27 cellular contexts compared by ENCODE assay signal in genomic region chr11:14242198-14242597, GRCh38.
DNase-seq lines count a peak whose midpoint lies in the region; TF ChIP-seq lines count a peak whose summit lies in the region.
"Had no signal": no experiment of that assay in that cellular context is flagged by ENCODE, and none has a peak within 500 bp of the region (broad histone marks: within the 10 kb centered on the region; RNA-seq: fewer than 3 reads in every experiment).

No MANE protein-coding gene starts in this region.

- DNase-seq in head of caudate nucleus (peak in 29 of 42 donors; percentile 19 to 69 (median 44)), medulla oblongata (ENCODE audit: extremely low spot score) (peak; percentile 84), GOT3 (lab: John Stamatoyannopoulos, UW) (no peak), T-helper 2 cell (no peak)
- DNase-seq in activated CD4-positive, alpha-beta T cell treated with anti-CD3 and anti-CD28 coated beads, Interleukin-2, amount 50 U/mL, for 1 hour = no peak
- no peak for DNase-seq in activated naive CD4-positive, alpha-beta T cell (lab: John Stamatoyannopoulos, UW)
- DNase-seq: activated CD8-positive, alpha-beta memory T cell treated with anti-CD3 and anti-CD28 coated beads, Interleukin-2, amount 50 U/mL, for 48 hours; activated CD8-positive, alpha-beta T cell treated with anti-CD3 and anti-CD28 coated beads for 36 hours; Caco-2; central memory CD4-positive, alpha-beta T cell; DMS79; foreskin fibroblast; GDM1; NCI-H1436; NCI-H2081; NCI-H2227 treated with DMSO at 0.1 percent for 48 hours; NCI-H526; NK-92 treated with Interleukin-12 subunit alpha and Interleukin-12 subunit beta, amount 100 ng/mL, for 24 hours; SIG-M5; sigmoid colon; stimulated activated CD4-positive, alpha-beta T cell treated with anti-CD3 and anti-CD28 coated beads, Interleukin-12 subunit alpha, Interleukin-12 subunit beta, amount 100 ng/mL, for 4 hours; stimulated activated CD4-positive, alpha-beta T cell treated with anti-CD3 and anti-CD28 coated beads, Interleukin-2, amount 100 ng/mL, for 48 hours; stimulated activated naive CD8-positive, alpha-beta T cell treated with anti-CD3 and anti-CD28 coated beads, Interleukin-15, amount 100 ng/mL, for 72 hours had no signal

- H3K9me3 Mint-ChIP-seq in brain = peaks cover 0 to 3% (median 2%) of the 10 kb centered on the region in 5 experiments
- H3K9me3 Mint-ChIP-seq: activated CD8-positive, alpha-beta T cell treated with anti-CD3 and anti-CD28 coated beads for 36 hours; activated naive CD4-positive, alpha-beta T cell treated with anti-CD3 and anti-CD28 coated beads, Interleukin-2, amount 50 U/mL, for 72 hours; activated T-helper 2 cell treated with anti-CD3 and anti-CD28 coated beads, Interferon-gamma antibody, Interleukin-2, Interleukin-4, amounts not matched to agents 10 μg/mL and 5 μg/mL and 100 μg/mL, durations not matched to agents 14 hours and 24 hours and 36 hours; neural progenitor cell; stimulated activated naive CD8-positive, alpha-beta T cell treated with anti-CD3 and anti-CD28 coated beads, Interleukin-15, amount 100 ng/mL, for 72 hours had no signal

- no peaks in the 10 kb centered on the region for H3K36me3 Mint-ChIP-seq in brain
- H3K36me3 Mint-ChIP-seq: activated naive CD4-positive, alpha-beta T cell treated with anti-CD3 and anti-CD28 coated beads, Interleukin-2, amount 50 U/mL, for 72 hours; neural progenitor cell had no signal

- H3K27ac Mint-ChIP-seq in brain = peak overlapping the region in 3 of 5 experiments; percentile 45 to 61 (median 48)
- H3K27ac Mint-ChIP-seq: activated CD8-positive, alpha-beta T cell treated with anti-CD3 and anti-CD28 coated beads for 36 hours; activated naive CD4-positive, alpha-beta T cell treated with anti-CD3 and anti-CD28 coated beads, Interleukin-2, amount 50 U/mL, for 72 hours; activated T-helper 2 cell treated with anti-CD3 and anti-CD28 coated beads, Interferon-gamma antibody, Interleukin-2, Interleukin-4, amounts not matched to agents 10 μg/mL and 5 μg/mL and 100 μg/mL, durations not matched to agents 14 hours and 24 hours and 36 hours; neural progenitor cell had no signal

- intact Hi-C loops in head of caudate nucleus (cut with DNase I) = no loop called here

- no peak for TF ChIP-seq CTCF in brain (conservative IDR thresholded peaks at IDR 0.05)

- H3K4me1 Mint-ChIP-seq in brain = peaks cover 19% of the 10 kb centered on the region
- H3K4me1 Mint-ChIP-seq: neural progenitor cell; stimulated activated naive CD8-positive, alpha-beta T cell treated with anti-CD3 and anti-CD28 coated beads, Interleukin-15, amount 100 ng/mL, for 72 hours had no signal

- H3K4me3 Mint-ChIP-seq in brain = no peak overlapping the region
- H3K4me3 Mint-ChIP-seq: activated CD8-positive, alpha-beta T cell treated with anti-CD3 and anti-CD28 coated beads for 36 hours; neural progenitor cell; stimulated activated naive CD8-positive, alpha-beta T cell treated with anti-CD3 and anti-CD28 coated beads, Interleukin-15, amount 100 ng/mL, for 72 hours had no signal

- H3K27me3 Mint-ChIP-seq in brain = peaks cover 45% of the 10 kb centered on the region
- H3K27me3 Mint-ChIP-seq: activated CD8-positive, alpha-beta T cell treated with anti-CD3 and anti-CD28 coated beads for 36 hours had no signal

Comparison
In these comparisons a context has a peak if more than half of its experiments do, and no peak if none do; other contexts are left out.
1. DNase-seq: peak in head of caudate nucleus (29 of 42) and medulla oblongata (single experiment); none in GOT3 (single experiment), T-helper 2 cell (0 of 5), activated CD4-positive, alpha-beta T cell treated with anti-CD3 and anti-CD28 coated beads, Interleukin-2, amount 50 U/mL, for 1 hour (single experiment) and activated naive CD4-positive, alpha-beta T cell (0 of 4).